In genomic region chr2:191245046-191245868, GRCh38 we compare ENCODE assay signal across 8 cellular contexts. TPM values are rescaled to one million over a fixed set of nuclear protein-coding genes. Genes with fewer than 3 reads are reported as not detected.
DNase-seq lines count a peak whose midpoint lies in the region; ATAC-seq and TF ChIP-seq lines count a peak whose summit lies in the region.

MYO1B (plus strand) TSS chr2:191245404; CDS start chr2:191276896, 31,492 bp downstream.

- peak within 1 kb of the TSS; percentile 40 for H3K4me3 ChIP-seq in GM12865 (ENCODE audit: low read depth, low read length)
- peak within 1 kb of the TSS; percentile 88 for H3K4me3 ChIP-seq in colonic mucosa
- peak within 1 kb of the TSS; percentile 68 to 70 for H3K4me3 ChIP-seq in left lung

- H3K9me3 ChIP-seq in colonic mucosa (no peaks in the 10 kb centered on the region), left lung (no peaks in the 10 kb centered on the region)

- H3K27me3 ChIP-seq in colonic mucosa (no peaks in the 10 kb centered on the region), left lung (peaks cover 2 to 32% of the 10 kb centered on the region in 2 donors)

- TF ChIP-seq CTCF in GM12865 (IDR thresholded peaks at IDR 0.05; ENCODE audit: insufficient read depth, low read depth, low read length, missing control alignments), result no peak
- peak; percentile 49 for TF ChIP-seq CTCF in colonic mucosa (IDR thresholded peaks at IDR 0.05)
- TF ChIP-seq CTCF in left lung (IDR thresholded peaks at IDR 0.05), result peak in 1 of 2 donors; percentile 47

- H3K36me3 ChIP-seq in colonic mucosa, result no peaks in the 10 kb centered on the region
- no peaks in the 10 kb centered on the region for H3K36me3 ChIP-seq in left lung

- peak; percentile 23 for DNase-seq in GM12865 (ENCODE audit: low read depth)
- DNase-seq in NCI-H2081 (lab: John Stamatoyannopoulos, UW), result peak; percentile 71 to 83
- DNase-seq in colonic mucosa, result peak; percentile 82
- peak; percentile 80 to 92 for DNase-seq in left lung
- peak; percentile 40 to 51 for DNase-seq in stimulated activated CD4-positive, alpha-beta T cell treated with anti-CD3 and anti-CD28 coated beads, Interleukin-4, amount 100 ng/mL, for 48 hours (ENCODE audit: low read depth in 2 of 2)
- no peak for DNase-seq in GF-D8 (lab: John Stamatoyannopoulos, UW)

- intact Hi-C loops in colonic mucosa (cut with DNase I) (no loop called here), left lung (cut with DNase I) (no loop called here)

- H3K27ac ChIP-seq in colonic mucosa (peak within 1 kb of the TSS; percentile 85), left lung (peak within 1 kb of the TSS; percentile 90)

- H3K4me1 ChIP-seq in colonic mucosa (peaks cover 3% of the 10 kb centered on the region), left lung (peaks cover 24 to 38% of the 10 kb centered on the region in 2 donors)

- peak; percentile 71 for ATAC-seq in HG02759 (IDR thresholded peaks at IDR 0.05; ENCODE audit: unreplicated experiment)
- peak; percentile 70 to 75 for ATAC-seq in activated CD4-positive, CD25-positive, alpha-beta regulatory T cell treated with anti-CD3 and anti-CD28 coated beads, Interleukin-2, amount 50 U/mL, for 24 hours
- peak; percentile 84 for ATAC-seq in left lung

- H3K9ac ChIP-seq in colonic mucosa (ENCODE audit: low read depth in 2 of 2, low read length in 2 of 2), result peak within 1 kb of the TSS; percentile 84 to 92

RNA-seq across cellular contexts. Expression of gene MYO1B, which starts in this region (rescaled TPM):
- total RNA-seq in colonic mucosa (10 to 100 TPM; 75.0 to 78.2 TPM), left lung (100 to 1,000 TPM; 136 to 305 TPM)
